In genomic region chr12:49397000-49397399, GRCh38 we compare ENCODE assay signal across 16 cellular contexts. TPM values are rescaled to one million over a fixed set of nuclear protein-coding genes. Genes with fewer than 3 reads are reported as not detected.
DNase-seq lines count a peak whose midpoint lies in the region; ATAC-seq, FAIRE-seq and TF ChIP-seq lines count a peak whose summit lies in the region.
"Had no signal": no experiment of that assay in that cellular context is flagged by ENCODE, and none has a peak within 500 bp of the region (broad histone marks: within the 10 kb centered on the region; RNA-seq: fewer than 3 reads in every experiment).

No MANE protein-coding gene starts in this region.

- H3K36me3 ChIP-seq in SJCRH30: peaks cover 8% of the 10 kb centered on the region
- H3K36me3 ChIP-seq in K562 (ENCODE audit: control insufficient read depth, insufficient read depth, low read length): no peaks in the 10 kb centered on the region
- H3K36me3 ChIP-seq in small intestine (ENCODE audit: control insufficient read depth in 2 of 2, insufficient read depth in 2 of 2, low read length in 2 of 2): no peaks in the 10 kb centered on the region
- H3K36me3 ChIP-seq in endodermal cell (ENCODE audit: control insufficient read depth, insufficient read depth, low read length): peaks cover 6% of the 10 kb centered on the region

- H3K79me2 ChIP-seq in K562 (ENCODE audit: control insufficient read depth, insufficient read depth, low read length): peaks cover 24% of the 10 kb centered on the region; the same call in 2 of the 3 replicates

- TF ChIP-seq EP300 in K562 (IDR thresholded peaks at IDR 0.05; ENCODE audit: low read length): no peak

- peaks cover 14% of the 10 kb centered on the region for H3K36me3 Mint-ChIP-seq in endodermal cell (ENCODE audit: low read depth)
- H3K36me3 Mint-ChIP-seq: CD4-positive, alpha-beta memory T cell had no signal

- H3K4me3 ChIP-seq in SJCRH30: no peak overlapping the region
- H3K4me3 ChIP-seq in K562: no peak overlapping the region
- H3K4me3 ChIP-seq in small intestine (ENCODE audit: low read depth in 1 of 2, low read length in 2 of 2): no peak overlapping the region
- no peak overlapping the region for H3K4me3 ChIP-seq in endodermal cell (ENCODE audit: low read length)
- H3K4me3 ChIP-seq: GM23248 had no signal

- no peak for FAIRE-seq in K562 (lab: Jason Lieb, UNC)
- FAIRE-seq in small intestine (lab: Jason Lieb, UNC): no peak
- FAIRE-seq: GM12892 had no signal

- H3K4me1 ChIP-seq in SJCRH30 (peaks cover 47% of the 10 kb centered on the region), K562 (replicated peaks in 1 of 2; ENCODE audit: control insufficient read depth in 2 of 2, insufficient read depth in 2 of 2, low read length in 2 of 2) (peaks cover 11% of the 10 kb centered on the region in 2 experiments), small intestine (ENCODE audit: control insufficient read depth in 2 of 2, insufficient read depth in 1 of 2, low read depth in 1 of 2, low read length in 1 of 2) (no peaks in the 10 kb centered on the region), endodermal cell (ENCODE audit: control insufficient read depth, insufficient read depth, low read length) (no peaks in the 10 kb centered on the region)

- H3K27me3 Mint-ChIP-seq in endodermal cell (ENCODE audit: insufficient read depth): no peaks in the 10 kb centered on the region
- H3K27me3 Mint-ChIP-seq: CD4-positive, alpha-beta memory T cell had no signal

- intact Hi-C loops in K562 (cut with micrococcal nuclease) (no loop called here), Right ventricle myocardium inferior (cut with DNase I) (no loop called here)

- WGBS in K562 (ENCODE audit: insufficient coverage, low coverage, missing lambda C conversion rate): 73% methylated on average over 1 of the region's 1 CpG
- 89 to 96% (median 90%) methylated on average over 1 of the region's 1 CpG for WGBS in small intestine, 3 donors
- WGBS in endodermal cell (ENCODE audit: insufficient coverage in 1 of 2, insufficient read length in 1 of 2), 2 experiments: 90 to 98% methylated on average over 1 of the region's 1 CpG

- H4K20me1 ChIP-seq in K562 (replicated peaks; ENCODE audit: control insufficient read depth, insufficient read depth, low read length): peaks cover 5% of the 10 kb centered on the region; the same call in 1 of the 2 replicates

- no peaks in the 10 kb centered on the region for H3K9me1 ChIP-seq in K562 (ENCODE audit: control insufficient read depth, insufficient read depth, low read length)

- peak overlapping the region; percentile 23; the same call in 1 of the 2 replicates for H3K27ac ChIP-seq in SJCRH30
- no peak overlapping the region for H3K27ac ChIP-seq in K562 (ENCODE audit: extremely low read depth, low read depth, low read length)
- no peak overlapping the region for H3K27ac ChIP-seq in small intestine (ENCODE audit: low read depth in 1 of 2, low read length in 1 of 2)
- H3K27ac ChIP-seq in endodermal cell (ENCODE audit: low read depth, low read length): no peak overlapping the region
- H3K27ac ChIP-seq: GM23248 had no signal

- DNase-seq in SJCRH30 (no peak), K562 (ENCODE audit: extremely low read depth in 1 of 4, low spot score in 3 of 4) (no peak), small intestine (peak; percentile 41), Right ventricle myocardium inferior (ENCODE audit: missing footprints) (no peak), endodermal cell (no peak), NCI-H82 treated with DMSO at 0.1 percent for 48 hours (lab: John Stamatoyannopoulos, UW; ENCODE audit: unreplicated experiment) (no peak)
- DNase-seq: C1 segment of cervical spinal cord; Calu3; CD4-positive, alpha-beta memory T cell; COR-L47; DMS53; DMS79 treated with DMSO at 0.1 percent for 48 hours; GM23248; H9 had no signal

- H3K27ac Mint-ChIP-seq in endodermal cell: no peak overlapping the region

- in situ Hi-C loops in K562 (cut with MboI): no loop called here

- CTCF ChIA-PET in K562 (lab: Yijun Ruan, JAX; ENCODE audit: low intra/inter-chr PET ratio): no interaction called here

- H3K4me1 Mint-ChIP-seq in endodermal cell: peaks cover 8% of the 10 kb centered on the region

- no peak overlapping the region for H2AFZ ChIP-seq in K562 (ENCODE audit: low read depth, low read length)
- H2AFZ ChIP-seq: GM23248 had no signal

- H3K4me2 ChIP-seq in K562 (ENCODE audit: insufficient read depth, low read length): no peak overlapping the region

- POLR2A ChIA-PET in K562 (lab: Yijun Ruan, JAX): interaction anchor here (1.1 to 1.3 kb wide), 3 partner anchors 20 to 31 kb away, joined by 3 to 4 read pairs (median 3); partner anchors contain the start of gene SPATS2

- H3K27me3 ChIP-seq in SJCRH30 (no peaks in the 10 kb centered on the region), K562 (ENCODE audit: control insufficient read depth in 2 of 2, insufficient read depth in 2 of 2, low read length in 2 of 2) (no peaks in the 10 kb centered on the region), small intestine (ENCODE audit: control insufficient read depth in 2 of 2, insufficient read depth in 2 of 2, low read length in 2 of 2) (no peaks in the 10 kb centered on the region), endodermal cell (ENCODE audit: control insufficient read depth, insufficient read depth, low read length, poor library complexity, severe bottlenecking) (no peaks in the 10 kb centered on the region)

- no peaks in the 10 kb centered on the region for H3K9me3 ChIP-seq in SJCRH30 (replicated peaks)
- no peaks in the 10 kb centered on the region for H3K9me3 ChIP-seq in K562 (replicated peaks; ENCODE audit: control insufficient read depth, insufficient read depth, low read depth, low read length)
- no peaks in the 10 kb centered on the region for H3K9me3 ChIP-seq in small intestine (ENCODE audit: control insufficient read depth, low read depth)
- H3K9me3 ChIP-seq in endodermal cell (ENCODE audit: control insufficient read depth, low read length): peaks cover 12% of the 10 kb centered on the region

- H3K9me3 Mint-ChIP-seq in endodermal cell: peaks cover 6% of the 10 kb centered on the region
- H3K9me3 Mint-ChIP-seq: CD4-positive, alpha-beta memory T cell had no signal

- no peak for TF ChIP-seq RAD21 in K562 (CRISPR knock-in tag; conservative IDR thresholded peaks at IDR 0.05 in 1 of 2, IDR thresholded peaks at IDR 0.05 in 1 of 2)

- no peak overlapping the region for H3K4me3 Mint-ChIP-seq in endodermal cell
- H3K4me3 Mint-ChIP-seq: CD4-positive, alpha-beta memory T cell; H9 had no signal

- no TSS peak for BruUV-seq in K562 (replicated peaks; lab: Mats Ljungman, UMichigan)

- TF ChIP-seq CTCF in K562 (IDR thresholded peaks at IDR 0.05 in 2 of 3, conservative IDR thresholded peaks at IDR 0.05 in 1 of 3; ENCODE audit: insufficient read depth in 2 of 3, low read depth in 1 of 3, low read length in 3 of 3): no peak
- no peak for TF ChIP-seq CTCF in endodermal cell (conservative IDR thresholded peaks at IDR 0.05)

- no peak for TF ChIP-seq POLR2A in K562 (conservative IDR thresholded peaks at IDR 0.05)

- H3K9ac ChIP-seq in K562 (ENCODE audit: insufficient read depth in 1 of 2, low read depth in 2 of 2, low read length in 2 of 2): no peak overlapping the region
- H3K9ac ChIP-seq in endodermal cell (ENCODE audit: extremely low read depth, low read length, poor library complexity, severe bottlenecking): no peak overlapping the region
- H3K9ac ChIP-seq: GM23248 had no signal

- ATAC-seq in K562: no peak
- no peak for ATAC-seq in Right ventricle myocardium inferior
- ATAC-seq: HCT116 had no signal

RNA-seq across cellular contexts. Expression of gene SPATS2, which starts 29.7 kb away (rescaled TPM):
- total RNA-seq in SJCRH30 (2014; rRNA removed; shearing (Covaris generic)): 67.6 and 72.6 TPM in 2 replicates
- total RNA-seq in K562 (2011; cell fraction: chromatin; rRNA removed; ENCODE audit: low replicate concordance): 49.5 and 94.9 TPM in 2 replicates
- 28.2 and 31.3 TPM in 2 replicates for total RNA-seq in K562 (2011; cell fraction: nucleolus; rRNA removed)
- total RNA-seq in K562 (2011; cell fraction: nucleoplasm; rRNA removed): 38.9 and 51.6 TPM in 2 replicates
- total RNA-seq in K562 (2014; rRNA removed): 9.7 and 12.5 TPM in 2 replicates
- total RNA-seq in K562 (2014; rRNA removed; fragmentation: Illumina TruSeq; extraction: Trizol): 18.3 and 20.3 TPM in 2 replicates
- total RNA-seq in K562 (2015; rRNA removed; fragmentation: Illumina TruSeq; extraction: Trizol): 17.8 and 17.9 TPM in 2 replicates
- 14.6 and 16.3 TPM in 2 replicates for total RNA-seq in K562 (2021)
- 30.0 and 48.2 TPM in 2 replicates for polyA plus RNA-seq in K562 (2011; rRNA removed)
- polyA plus RNA-seq in K562 (2011; cell fraction: cytosol; rRNA removed): 20.0 and 25.0 TPM in 2 replicates
- polyA plus RNA-seq in K562 (2011; cell fraction: nucleus; rRNA removed): 17.1 and 18.6 TPM in 2 replicates
- 14.7 and 16.8 TPM in 2 replicates for polyA plus RNA-seq in K562 (2012)
- polyA plus RNA-seq in K562 (2014; fragmentation: Illumina TruSeq; extraction: Trizol): 22.6 and 25.3 TPM in 2 replicates
- polyA plus RNA-seq in K562 (2014; fragmentation: Nextera tagmentation; extraction: Ambion mirVana): 1 to 10 TPM; 5.4 to 8.7 TPM
- 14.9 and 17.5 TPM in 2 replicates for polyA plus RNA-seq in K562 (2014; rRNA removed)
- polyA minus RNA-seq in K562 (2011; rRNA and poly(A)+ RNA removed): 41.3 and 51.6 TPM in 2 replicates
- 15.9 and 27.9 TPM in 2 replicates for polyA minus RNA-seq in K562 (2011; cell fraction: cytosol; rRNA and poly(A)+ RNA removed)
- 12.3 and 24.8 TPM in 2 replicates for polyA minus RNA-seq in K562 (2011; cell fraction: nucleus; rRNA and poly(A)+ RNA removed)
- 10 to 100 TPM; 11.9 to 14.4 (median 14.3) TPM for polyA plus RNA-seq in small intestine
- total RNA-seq in Right ventricle myocardium inferior: 6.4 TPM
- total RNA-seq in endodermal cell: 10 to 100 TPM; 50.2 to 64.8 TPM
- polyA plus RNA-seq in endodermal cell (2013, experiment 1 of 2): 52.3 TPM
- polyA plus RNA-seq in endodermal cell (2013, experiment 2 of 2): 46.9 TPM

RNA-seq across cellular contexts. Expression of gene DNAJC22, which starts 50.3 kb away (rescaled TPM):
- 10.7 and 11.9 TPM in 2 replicates for total RNA-seq in SJCRH30 (2014; rRNA removed; shearing (Covaris generic))
- total RNA-seq in K562 (2011; cell fraction: chromatin; rRNA removed; ENCODE audit: low replicate concordance): 2.1 and 4.9 TPM in 2 replicates
- 2.0 and 2.3 TPM in 2 replicates for total RNA-seq in K562 (2011; cell fraction: nucleolus; rRNA removed)
- total RNA-seq in K562 (2011; cell fraction: nucleoplasm; rRNA removed): 1.7 and 2.2 TPM in 2 replicates
- total RNA-seq in K562 (2014; rRNA removed) (0.50 and 0.69 TPM in 2 replicates), K562 (2014; rRNA removed; fragmentation: Illumina TruSeq; extraction: Trizol) (0.47 and 0.99 TPM in 2 replicates), K562 (2015; rRNA removed; fragmentation: Illumina TruSeq; extraction: Trizol) (0.40 and 0.45 TPM in 2 replicates), K562 (2021) (0.62 and 0.69 TPM in 2 replicates), Right ventricle myocardium inferior (not detected), endodermal cell (1 to 10 TPM; 1.9 to 4.6 TPM)
- polyA plus RNA-seq in K562 (2011; rRNA removed) (0.83 and 1.2 TPM in 2 replicates), K562 (2014; fragmentation: Illumina TruSeq; extraction: Trizol) (0.36 and 0.61 TPM in 2 replicates), K562 (2014; fragmentation: Nextera tagmentation; extraction: Ambion mirVana) (under 1 TPM; 0.10 to 0.15 TPM), K562 (2014; rRNA removed) (0.36 and 0.98 TPM in 2 replicates), small intestine (10 to 100 TPM; 14.9 to 25.3 (median 16.3) TPM)
- 0.80 and 0.89 TPM in 2 replicates for polyA plus RNA-seq in K562 (2011; cell fraction: cytosol; rRNA removed)
- polyA plus RNA-seq in K562 (2011; cell fraction: nucleus; rRNA removed): 0.98 and 2.8 TPM in 2 replicates
- 0.30 and 0.51 TPM in 2 replicates for polyA plus RNA-seq in K562 (2012)
- polyA minus RNA-seq in K562 (2011; rRNA and poly(A)+ RNA removed): 0.57 and 0.84 TPM in 2 replicates
- polyA minus RNA-seq in K562 (2011; cell fraction: cytosol; rRNA and poly(A)+ RNA removed): 0.73 and 0.95 TPM in 2 replicates
- polyA minus RNA-seq in K562 (2011; cell fraction: nucleus; rRNA and poly(A)+ RNA removed): 0.33 and 0.67 TPM in 2 replicates
- polyA plus RNA-seq in endodermal cell (2013, experiment 1 of 2): 1.9 TPM
- 2.2 TPM for polyA plus RNA-seq in endodermal cell (2013, experiment 2 of 2)
- total RNA-seq: CD4-positive, alpha-beta memory T cell had no signal
- polyA plus RNA-seq: CD4-positive, alpha-beta memory T cell had no signal
